Comparison of ENCODE assay signal across 34 cellular contexts in the genomic region with DNA sequence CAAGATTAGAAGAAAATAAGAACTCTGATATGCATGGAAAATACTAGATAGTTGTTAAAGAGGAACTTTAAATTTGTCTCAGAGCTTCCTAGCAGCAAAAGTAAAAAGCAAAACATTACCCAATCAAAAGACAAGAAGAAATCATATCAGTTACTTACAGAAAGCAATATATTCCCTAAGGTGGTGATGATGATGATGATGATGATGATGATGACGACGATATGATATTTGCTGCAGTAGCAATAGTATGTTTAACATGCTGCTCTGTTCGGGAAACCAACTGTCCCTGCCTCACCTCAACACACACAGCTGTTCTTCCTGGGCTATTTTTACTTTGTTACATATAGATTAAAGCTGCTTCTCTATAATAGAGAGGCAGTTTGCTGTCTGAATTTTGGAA. TPM values are rescaled to one million over a fixed set of nuclear protein-coding genes. Genes with fewer than 3 reads are reported as not detected.
"Had no signal": no experiment of that assay in that cellular context is flagged by ENCODE, and none has a peak within 500 bp of the region (broad histone marks: within the 10 kb centered on the region; RNA-seq: fewer than 3 reads in every experiment).

No MANE protein-coding gene starts in this region.

- DNase-seq: activated CD4-positive, alpha-beta memory T cell treated with anti-CD3 and anti-CD28 coated beads for 36 hours; activated CD4-positive, alpha-beta T cell treated with anti-CD3 and anti-CD28 coated beads for 36 hours; activated CD4-positive, alpha-beta T cell treated with anti-CD3 and anti-CD28 coated beads, Interleukin-2, amount 10 ng/mL, durations not matched to agents 24 days and 14 days; activated CD4-positive, CD25-positive, alpha-beta regulatory T cell; activated CD4-positive, CD25-positive, alpha-beta regulatory T cell treated with anti-CD3 and anti-CD28 coated beads, Interleukin-2, amount 50 U/mL, for 72 hours; activated CD8-positive, alpha-beta memory T cell treated with anti-CD3 and anti-CD28 coated beads, Interleukin-2, amount 10 ng/mL, durations not matched to agents 7 days and 5 days; activated CD8-positive, alpha-beta memory T cell treated with anti-CD3 and anti-CD28 coated beads, Interleukin-2, amount 50 U/mL, for 4 hours; activated CD8-positive, alpha-beta T cell treated with anti-CD3 and anti-CD28 coated beads, Interleukin-2, amount 10 ng/mL, durations not matched to agents 7 days and 5 days; activated effector memory CD4-positive, alpha-beta T cell treated with anti-CD3 and anti-CD28 coated beads, Interleukin-2, amount 50 U/mL, for 16 hours; activated naive CD4-positive, alpha-beta T cell treated with anti-CD3 and anti-CD28 coated beads for 36 hours; activated naive CD8-positive, alpha-beta T cell treated with anti-CD3 and anti-CD28 coated beads for 36 hours; activated naive CD8-positive, alpha-beta T cell treated with anti-CD3 and anti-CD28 coated beads, Interleukin-2, amount 50 U/mL, for 24 hours; activated T-cell treated with anti-CD3 and anti-CD28 coated beads, Interleukin-2, amount 50 U/mL, for 1 hour; activated T-cell treated with anti-CD3 and anti-CD28 coated beads, Interleukin-2, amount 50 U/mL, for 48 hours; adrenal gland; amygdala; aorta; body of pancreas; central memory CD4-positive, alpha-beta T cell; cortex of kidney; dermis blood vessel endothelial cell; effector CD4-positive, alpha-beta T cell; effector memory CD8-positive, alpha-beta T cell; erythroblast; esophagus squamous epithelium; foreskin melanocyte; heart right ventricle; T-helper 2 cell had no signal

- H3K9me3 ChIP-seq: adrenal gland, body of pancreas, gastroesophageal sphincter, heart right ventricle had no signal

- ATAC-seq: activated CD4-positive, alpha-beta T cell treated with anti-CD3 and anti-CD28 coated beads for 36 hours; activated CD8-positive, alpha-beta memory T cell treated with anti-CD3 and anti-CD28 coated beads, Interleukin-2, amount 10 ng/mL, durations not matched to agents 7 days and 5 days; activated CD8-positive, alpha-beta T cell treated with anti-CD3 and anti-CD28 coated beads, Interleukin-2, amount 10 ng/mL, durations not matched to agents 7 days and 5 days; activated naive CD8-positive, alpha-beta T cell treated with anti-CD3 and anti-CD28 coated beads, Interleukin-2, amount 50 U/mL, for 24 hours; body of pancreas; effector memory CD8-positive, alpha-beta T cell; gastroesophageal sphincter; heart right ventricle had no signal

- H3K36me3 ChIP-seq: adrenal gland, cardiac muscle cell, esophagus squamous epithelium, gastroesophageal sphincter, heart right ventricle had no signal

- H3K27ac ChIP-seq: adrenal gland, body of pancreas, cardiac muscle cell, esophagus squamous epithelium, gastroesophageal sphincter, heart right ventricle had no signal

- H3K4me3 ChIP-seq: adrenal gland, body of pancreas, cardiac muscle cell, esophagus squamous epithelium, gastroesophageal sphincter, heart right ventricle had no signal

RNA-seq across cellular contexts. Expression of gene TBX18, which starts 12.0 kb away (rescaled TPM):
- total RNA-seq: activated CD4-positive, alpha-beta memory T cell treated with anti-CD3 and anti-CD28 coated beads for 36 hours; activated CD4-positive, alpha-beta T cell treated with anti-CD3 and anti-CD28 coated beads for 36 hours; activated CD4-positive, alpha-beta T cell treated with anti-CD3 and anti-CD28 coated beads, Interleukin-2, amount 10 ng/mL, durations not matched to agents 24 days and 14 days; activated CD8-positive, alpha-beta memory T cell treated with anti-CD3 and anti-CD28 coated beads for 36 hours; activated CD8-positive, alpha-beta memory T cell treated with anti-CD3 and anti-CD28 coated beads, Interleukin-2, amount 10 ng/mL, durations not matched to agents 7 days and 5 days; activated CD8-positive, alpha-beta T cell treated with anti-CD3 and anti-CD28 coated beads, Interleukin-2, amount 10 ng/mL, durations not matched to agents 7 days and 5 days; activated naive CD4-positive, alpha-beta T cell treated with anti-CD3 and anti-CD28 coated beads for 36 hours; activated naive CD8-positive, alpha-beta T cell treated with anti-CD3 and anti-CD28 coated beads for 36 hours; activated T-helper 1 cell treated with anti-CD3 and anti-CD28 coated beads, Interleukin-12 subunit alpha, Interleukin-12 subunit beta, Interleukin-2, Interleukin-4 antibody, amounts not matched to agents 30 ng/mL and 10 ng/mL and 1 ng/mL, durations not matched to agents 14 hours and 24 hours and 36 hours; activated T-helper 2 cell treated with anti-CD3 and anti-CD28 coated beads, Interferon-gamma antibody, Interleukin-2, Interleukin-4, amounts not matched to agents 10 μg/mL and 5 μg/mL and 100 μg/mL, durations not matched to agents 14 hours and 24 hours and 36 hours; T-helper 1 cell treated with Interleukin-12 subunit alpha and Interleukin-12 subunit beta and Interleukin-4 antibody, amounts not matched to agents 30 ng/mL and 1 ng/mL, for 36 hours had no signal
